ENCODE assay signal across 18 cellular contexts in the genomic region with DNA sequence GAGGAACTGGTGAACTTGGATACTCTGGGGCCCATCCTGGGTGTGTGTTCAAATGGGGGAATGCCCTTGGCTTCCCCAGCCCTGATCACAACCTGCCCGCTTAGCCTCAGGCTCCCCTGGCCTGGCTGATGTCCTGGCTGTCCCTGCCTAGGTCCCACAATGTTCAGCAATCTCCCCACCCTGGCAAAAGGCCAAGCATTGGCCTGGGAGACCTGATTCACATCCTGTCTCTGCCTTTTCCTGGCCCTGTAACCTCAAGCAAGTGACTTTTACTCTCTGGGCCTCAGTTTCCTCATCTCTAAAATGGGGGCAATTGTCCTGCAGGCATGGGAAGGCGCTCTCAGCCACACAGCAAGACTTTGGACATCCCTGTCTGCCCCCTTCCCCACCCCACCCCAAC. TPM values are rescaled to one million over a fixed set of nuclear protein-coding genes. Genes with fewer than 3 reads are reported as not detected.
DNase-seq lines count a peak whose midpoint lies in the region; ATAC-seq and TF ChIP-seq lines count a peak whose summit lies in the region.
"Had no signal": no experiment of that assay in that cellular context is flagged by ENCODE, and none has a peak within 500 bp of the region (broad histone marks: within the 10 kb centered on the region; RNA-seq: fewer than 3 reads in every experiment).

No MANE protein-coding gene starts in this region.

- intact Hi-C loops in activated CD4-positive, alpha-beta T cell treated with anti-CD3 and anti-CD28 coated beads for 36 hours (cut with DNase I, micrococcal nuclease), result no loop called here

- no peak overlapping the region for H3K27ac Mint-ChIP-seq in activated CD4-positive, alpha-beta T cell treated with anti-CD3 and anti-CD28 coated beads for 36 hours
- H3K27ac Mint-ChIP-seq in activated CD4-positive, alpha-beta T cell treated with anti-CD3 and anti-CD28 coated beads, Interleukin-2, amount 10 ng/mL, durations not matched to agents 7 days and 5 days, result no peak overlapping the region
- peak overlapping the region; percentile 26 for H3K27ac Mint-ChIP-seq in endothelial cell (ENCODE audit: unreplicated experiment)
- H3K27ac Mint-ChIP-seq in stimulated activated effector memory CD8-positive, alpha-beta T cell treated with anti-CD3 and anti-CD28 coated beads, Interleukin-12 subunit alpha, Interleukin-12 subunit beta, amount 100 ng/mL, for 72 hours, result peak overlapping the region; percentile 16
- H3K27ac Mint-ChIP-seq: activated naive CD8-positive, alpha-beta T cell; stimulated activated naive B cell treated with anti-CD40 and anti-IgM and Interleukin-4, amounts not matched to agents 10 μg/mL and 1 μg/mL and 100 μg/mL, for 72 hours had no signal

- no peaks in the 10 kb centered on the region for H3K27me3 Mint-ChIP-seq in activated CD4-positive, alpha-beta T cell treated with anti-CD3 and anti-CD28 coated beads for 36 hours
- H3K27me3 Mint-ChIP-seq in activated CD4-positive, alpha-beta T cell treated with anti-CD3 and anti-CD28 coated beads, Interleukin-2, amount 10 ng/mL, durations not matched to agents 7 days and 5 days, result peaks cover 2% of the 10 kb centered on the region
- peaks cover 11% of the 10 kb centered on the region for H3K27me3 Mint-ChIP-seq in endothelial cell (ENCODE audit: unreplicated experiment)
- H3K27me3 Mint-ChIP-seq: activated naive CD8-positive, alpha-beta T cell; CD4-positive, CD25-positive, alpha-beta regulatory T cell; stimulated activated naive B cell treated with anti-CD40 and anti-IgM and Interleukin-4, amounts not matched to agents 10 μg/mL and 1 μg/mL and 100 μg/mL, for 72 hours had no signal

- POLR2A ChIA-PET in activated CD4-positive, alpha-beta T cell treated with anti-CD3 and anti-CD28 coated beads for 36 hours (lab: Charles Lee), result interaction anchor here (0.6 kb wide), 1 partner anchor 1283 kb away, joined by 3 read pairs; no protein-coding TSS in a partner anchor
- POLR2A ChIA-PET in activated CD4-positive, alpha-beta T cell treated with anti-CD3 and anti-CD28 coated beads, Interleukin-2, amount 10 ng/mL, durations not matched to agents 7 days and 5 days (lab: Charles Lee), result interaction anchor here (1.2 kb wide), 1 partner anchor 13 kb away, joined by 4 read pairs; no protein-coding TSS in a partner anchor

- TF ChIP-seq CTCF in endothelial cell (IDR thresholded peaks at IDR 0.05; ENCODE audit: unreplicated experiment), result no peak

- peaks cover 8% of the 10 kb centered on the region for H3K4me1 Mint-ChIP-seq in activated CD4-positive, alpha-beta T cell treated with anti-CD3 and anti-CD28 coated beads for 36 hours
- peaks cover 25% of the 10 kb centered on the region for H3K4me1 Mint-ChIP-seq in activated CD4-positive, alpha-beta T cell treated with anti-CD3 and anti-CD28 coated beads, Interleukin-2, amount 10 ng/mL, durations not matched to agents 7 days and 5 days
- H3K4me1 Mint-ChIP-seq in endothelial cell (ENCODE audit: unreplicated experiment), result peaks cover 13% of the 10 kb centered on the region
- H3K4me1 Mint-ChIP-seq in stimulated activated effector memory CD8-positive, alpha-beta T cell treated with anti-CD3 and anti-CD28 coated beads, Interleukin-12 subunit alpha, Interleukin-12 subunit beta, amount 100 ng/mL, for 72 hours, result peaks cover 22% of the 10 kb centered on the region

- CTCF ChIA-PET in activated CD4-positive, alpha-beta T cell treated with anti-CD3 and anti-CD28 coated beads for 36 hours (lab: Charles Lee), result interaction anchor here (1.0 to 1.1 kb wide), 2 partner anchors 52 to 162 kb away, joined by 3 read pairs; no protein-coding TSS in a partner anchor
- CTCF ChIA-PET in activated CD4-positive, alpha-beta T cell treated with anti-CD3 and anti-CD28 coated beads, Interleukin-2, amount 10 ng/mL, durations not matched to agents 7 days and 5 days (lab: Charles Lee), result interaction anchor here (0.6 to 1.6 kb wide), 4 partner anchors 15 to 140 kb away, joined by 3 to 4 read pairs (median 3); a partner anchor contains a TSS

- H3K36me3 Mint-ChIP-seq in activated CD4-positive, alpha-beta T cell treated with anti-CD3 and anti-CD28 coated beads for 36 hours (ENCODE audit: low read depth), result no peaks in the 10 kb centered on the region
- no peaks in the 10 kb centered on the region for H3K36me3 Mint-ChIP-seq in activated CD4-positive, alpha-beta T cell treated with anti-CD3 and anti-CD28 coated beads, Interleukin-2, amount 10 ng/mL, durations not matched to agents 7 days and 5 days (ENCODE audit: low read depth)
- H3K36me3 Mint-ChIP-seq in endothelial cell (ENCODE audit: low read depth, unreplicated experiment), result peaks cover 8% of the 10 kb centered on the region
- no peaks in the 10 kb centered on the region for H3K36me3 Mint-ChIP-seq in stimulated activated effector memory CD8-positive, alpha-beta T cell treated with anti-CD3 and anti-CD28 coated beads, Interleukin-12 subunit alpha, Interleukin-12 subunit beta, amount 100 ng/mL, for 72 hours
- H3K36me3 Mint-ChIP-seq: activated naive CD8-positive, alpha-beta T cell; CD4-positive, CD25-positive, alpha-beta regulatory T cell had no signal

- no peak for ATAC-seq in activated CD4-positive, alpha-beta T cell treated with anti-CD3 and anti-CD28 coated beads for 36 hours
- ATAC-seq in stimulated activated effector memory CD8-positive, alpha-beta T cell treated with anti-CD3 and anti-CD28 coated beads, Interleukin-12 subunit alpha, Interleukin-12 subunit beta, amount 100 ng/mL, for 72 hours, result no peak
- ATAC-seq: stimulated activated naive B cell treated with anti-CD40 and anti-IgM and Interleukin-4, amounts not matched to agents 10 μg/mL and 1 μg/mL and 100 μg/mL, for 72 hours had no signal

- no peaks in the 10 kb centered on the region for H3K9me3 Mint-ChIP-seq in activated CD4-positive, alpha-beta T cell treated with anti-CD3 and anti-CD28 coated beads for 36 hours (ENCODE audit: low read depth)
- no peaks in the 10 kb centered on the region for H3K9me3 Mint-ChIP-seq in activated CD4-positive, alpha-beta T cell treated with anti-CD3 and anti-CD28 coated beads, Interleukin-2, amount 10 ng/mL, durations not matched to agents 7 days and 5 days
- no peaks in the 10 kb centered on the region for H3K9me3 Mint-ChIP-seq in endothelial cell (ENCODE audit: unreplicated experiment)
- H3K9me3 Mint-ChIP-seq in stimulated activated effector memory CD8-positive, alpha-beta T cell treated with anti-CD3 and anti-CD28 coated beads, Interleukin-12 subunit alpha, Interleukin-12 subunit beta, amount 100 ng/mL, for 72 hours, result no peaks in the 10 kb centered on the region
- H3K9me3 Mint-ChIP-seq: CD4-positive, CD25-positive, alpha-beta regulatory T cell; neural crest cell; stimulated activated naive B cell treated with anti-CD40 and anti-IgM and Interleukin-4, amounts not matched to agents 10 μg/mL and 1 μg/mL and 100 μg/mL, for 72 hours had no signal

- H3K4me3 Mint-ChIP-seq in activated CD4-positive, alpha-beta T cell treated with anti-CD3 and anti-CD28 coated beads for 36 hours, result no peak overlapping the region
- H3K4me3 Mint-ChIP-seq in activated CD4-positive, alpha-beta T cell treated with anti-CD3 and anti-CD28 coated beads, Interleukin-2, amount 10 ng/mL, durations not matched to agents 7 days and 5 days, result no peak overlapping the region
- H3K4me3 Mint-ChIP-seq in endothelial cell (ENCODE audit: unreplicated experiment), result no peak overlapping the region
- H3K4me3 Mint-ChIP-seq in stimulated activated effector memory CD8-positive, alpha-beta T cell treated with anti-CD3 and anti-CD28 coated beads, Interleukin-12 subunit alpha, Interleukin-12 subunit beta, amount 100 ng/mL, for 72 hours, result no peak overlapping the region
- H3K4me3 Mint-ChIP-seq: activated naive CD8-positive, alpha-beta T cell; CD4-positive, CD25-positive, alpha-beta regulatory T cell; neural crest cell; stimulated activated naive B cell treated with anti-CD40 and anti-IgM and Interleukin-4, amounts not matched to agents 10 μg/mL and 1 μg/mL and 100 μg/mL, for 72 hours had no signal

- peak; percentile 35 for DNase-seq in activated CD4-positive, alpha-beta T cell treated with anti-CD3 and anti-CD28 coated beads for 36 hours
- no peak for DNase-seq in activated CD4-positive, alpha-beta T cell treated with anti-CD3 and anti-CD28 coated beads, Interleukin-2, amount 10 ng/mL, durations not matched to agents 7 days and 5 days
- peak; percentile 31 for DNase-seq in RKO (ENCODE audit: low spot score)
- no peak for DNase-seq in endothelial cell (ENCODE audit: low spot score)
- no peak for DNase-seq in stimulated activated effector memory CD8-positive, alpha-beta T cell treated with anti-CD3 and anti-CD28 coated beads, Interleukin-12 subunit alpha, Interleukin-12 subunit beta, amount 100 ng/mL, for 72 hours (ENCODE audit: low spot score in 2 of 2)
- no peak for DNase-seq in NCI-H82 treated with DMSO at 0.1 percent for 48 hours (lab: John Stamatoyannopoulos, UW; ENCODE audit: unreplicated experiment)
- no peak for DNase-seq in midbrain (lab: John Stamatoyannopoulos, UW)
- no peak for DNase-seq in pons (ENCODE audit: low spot score)
- DNase-seq: activated CD4-positive, alpha-beta T cell treated with anti-CD3 and anti-CD28 coated beads, Interleukin-2, amount 50 U/mL, for 4 hours; activated T-cell treated with anti-CD3 and anti-CD28 coated beads, Interleukin-2, amount 50 U/mL, for 1 hour; CD4-positive, CD25-positive, alpha-beta regulatory T cell; effector memory CD4-positive, alpha-beta T cell; NCI-H2029; NCI-H446 treated with DMSO at 0.1 percent for 48 hours; stimulated activated naive B cell treated with anti-CD40 and anti-IgM and Interleukin-4, amounts not matched to agents 10 μg/mL and 1 μg/mL and 100 μg/mL, for 72 hours; transverse colon had no signal

RNA-seq across cellular contexts. Expression of a gene that starts 14.4 kb away (rescaled TPM):
- total RNA-seq in activated CD4-positive, alpha-beta T cell treated with anti-CD3 and anti-CD28 coated beads for 36 hours, result 1 to 10 TPM; 4.9 to 7.3 TPM
- 1 to 10 TPM; 3.1 to 3.6 TPM for total RNA-seq in activated CD4-positive, alpha-beta T cell treated with anti-CD3 and anti-CD28 coated beads, Interleukin-2, amount 10 ng/mL, durations not matched to agents 7 days and 5 days
- 145 TPM for total RNA-seq in endothelial cell (ENCODE audit: unreplicated experiment)

Comparison
In these comparisons a context has a peak if more than half of its experiments do, and no peak if none do; other contexts are left out.
1. DNase-seq: peak in activated CD4-positive, alpha-beta T cell treated with anti-CD3 and anti-CD28 coated beads for 36 hours (single experiment) and RKO (single experiment); none in activated CD4-positive, alpha-beta T cell treated with anti-CD3 and anti-CD28 coated beads, Interleukin-2, amount 10 ng/mL, durations not matched to agents 7 days and 5 days (single experiment), endothelial cell (single experiment), stimulated activated effector memory CD8-positive, alpha-beta T cell treated with anti-CD3 and anti-CD28 coated beads, Interleukin-12 subunit alpha, Interleukin-12 subunit beta, amount 100 ng/mL, for 72 hours (0 of 2), NCI-H82 treated with DMSO at 0.1 percent for 48 hours (single experiment), midbrain (single experiment) and pons (single experiment).
2. H3K27ac Mint-ChIP-seq: peak in endothelial cell (single experiment) and stimulated activated effector memory CD8-positive, alpha-beta T cell treated with anti-CD3 and anti-CD28 coated beads, Interleukin-12 subunit alpha, Interleukin-12 subunit beta, amount 100 ng/mL, for 72 hours (single experiment); none in activated CD4-positive, alpha-beta T cell treated with anti-CD3 and anti-CD28 coated beads for 36 hours (single experiment) and activated CD4-positive, alpha-beta T cell treated with anti-CD3 and anti-CD28 coated beads, Interleukin-2, amount 10 ng/mL, durations not matched to agents 7 days and 5 days (single experiment).
3. RNA of a gene that starts 14.4 kb away (total RNA-seq): 145 TPM in endothelial cell (single experiment); 4.9 to 7.3 TPM in activated CD4-positive, alpha-beta T cell treated with anti-CD3 and anti-CD28 coated beads for 36 hours and 3.1 to 3.6 TPM in activated CD4-positive, alpha-beta T cell treated with anti-CD3 and anti-CD28 coated beads, Interleukin-2, amount 10 ng/mL, durations not matched to agents 7 days and 5 days; every median in the first group is over 10 times any median in the second.